ENCODE assay signal across 13 cellular contexts in the genomic region with DNA sequence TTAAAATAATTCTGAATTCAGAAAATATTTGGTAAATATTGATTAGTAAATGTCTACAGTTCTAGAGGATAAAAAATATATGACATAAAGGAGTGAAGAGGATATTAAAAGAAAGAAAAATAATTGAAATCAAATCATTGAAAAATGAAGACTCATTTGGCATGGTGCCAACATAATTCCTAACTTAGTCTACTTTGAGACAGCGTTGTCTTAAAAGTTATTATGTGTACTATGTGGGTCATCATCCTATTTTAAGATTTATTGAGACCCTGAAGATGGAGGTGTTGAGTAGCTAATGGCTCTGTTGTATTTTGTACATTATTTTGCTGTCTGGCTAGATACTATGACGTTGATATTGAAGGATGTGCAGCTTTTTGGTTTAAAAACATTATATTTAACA.
"Had no signal": no experiment of that assay in that cellular context is flagged by ENCODE, and none has a peak within 500 bp of the region (broad histone marks: within the 10 kb centered on the region; RNA-seq: fewer than 3 reads in every experiment).

No MANE protein-coding gene starts in this region.

- H3K4me3 ChIP-seq: colonic mucosa, esophagus squamous epithelium, gastroesophageal sphincter, lung had no signal

- DNase-seq: colonic mucosa; esophagus squamous epithelium; glutamatergic neuron; immature natural killer cell; kidney; left cardiac atrium; left ventricle myocardium superior; naive B cell; stimulated activated CD4-positive, alpha-beta T cell treated with anti-CD3 and anti-CD28 coated beads, Interleukin-12 subunit alpha, Interleukin-12 subunit beta, amount 100 ng/mL, for 4 hours; stimulated activated naive CD4-positive, alpha-beta T cell treated with Interleukin-2 at 50 U/mL for 16 hours had no signal

- H3K9me3 ChIP-seq: colonic mucosa, esophagus squamous epithelium, gastroesophageal sphincter had no signal

- FAIRE-seq: small intestine had no signal

- H3K27ac ChIP-seq: colonic mucosa, esophagus squamous epithelium, gastroesophageal sphincter had no signal

- H3K4me1 ChIP-seq: colonic mucosa, esophagus squamous epithelium, gastroesophageal sphincter had no signal

- H3K27me3 ChIP-seq: colonic mucosa, esophagus squamous epithelium, gastroesophageal sphincter had no signal

- H3K36me3 ChIP-seq: colonic mucosa, esophagus squamous epithelium, gastroesophageal sphincter had no signal
